ENCODE assay signal across 24 cellular contexts in genomic region chr18:51253476-51253875, GRCh38.
"Had no signal": no experiment of that assay in that cellular context is flagged by ENCODE, and none has a peak within 500 bp of the region (broad histone marks: within the 10 kb centered on the region; RNA-seq: fewer than 3 reads in every experiment).

No MANE protein-coding gene starts in this region.

- H3K4me3 ChIP-seq: dorsolateral prefrontal cortex, gastrocnemius medialis, lower lobe of right lung, ovary, psoas muscle, sigmoid colon, stomach, thyroid gland had no signal

- H3K27ac ChIP-seq: epithelial cell of prostate, gastrocnemius medialis, lower lobe of right lung, ovary, psoas muscle, sigmoid colon, stomach, thyroid gland had no signal

- H3K36me3 ChIP-seq: gastrocnemius medialis, lower lobe of right lung, ovary, sigmoid colon, stomach, thyroid gland had no signal

- DNase-seq: dorsolateral prefrontal cortex; effector CD4-positive, alpha-beta T cell; endodermal cell; foreskin fibroblast; gastrocnemius medialis; head of caudate nucleus; left ventricle myocardium superior; lower lobe of right lung; natural killer cell; occipital lobe; ovary; posterior cingulate gyrus; psoas muscle; right cardiac atrium; sigmoid colon; stimulated activated CD4-positive, alpha-beta T cell treated with anti-CD3 and anti-CD28 coated beads, Interleukin-2, amount 100 ng/mL, for 24 hours; stimulated activated CD4-positive, alpha-beta T cell treated with anti-CD3 and anti-CD28 coated beads, Interleukin-4, amount 100 ng/mL, for 24 hours; stimulated activated naive CD4-positive, alpha-beta T cell treated with Interleukin-2 at 50 U/mL for 16 hours; stomach; thyroid gland had no signal

- ATAC-seq: esophagus mucosa; gastrocnemius medialis; left ventricle myocardium superior; lower lobe of right lung; natural killer cell; psoas muscle; right cardiac atrium; stimulated activated effector memory CD8-positive, alpha-beta T cell treated with anti-CD3 and anti-CD28 coated beads, Interleukin-12 subunit alpha, Interleukin-12 subunit beta, amount 100 ng/mL, for 72 hours had no signal

- H3K27me3 ChIP-seq: gastrocnemius medialis, ovary, sigmoid colon, stomach, thyroid gland had no signal

- FAIRE-seq: keratinocyte had no signal

- H3K9me3 ChIP-seq: gastrocnemius medialis, lower lobe of right lung, ovary, psoas muscle, sigmoid colon, stomach, thyroid gland had no signal

- H3K4me1 ChIP-seq: gastrocnemius medialis, lower lobe of right lung, psoas muscle, sigmoid colon, stomach had no signal
